Comparison of ENCODE assay signal across 16 cellular contexts in the genomic region with DNA sequence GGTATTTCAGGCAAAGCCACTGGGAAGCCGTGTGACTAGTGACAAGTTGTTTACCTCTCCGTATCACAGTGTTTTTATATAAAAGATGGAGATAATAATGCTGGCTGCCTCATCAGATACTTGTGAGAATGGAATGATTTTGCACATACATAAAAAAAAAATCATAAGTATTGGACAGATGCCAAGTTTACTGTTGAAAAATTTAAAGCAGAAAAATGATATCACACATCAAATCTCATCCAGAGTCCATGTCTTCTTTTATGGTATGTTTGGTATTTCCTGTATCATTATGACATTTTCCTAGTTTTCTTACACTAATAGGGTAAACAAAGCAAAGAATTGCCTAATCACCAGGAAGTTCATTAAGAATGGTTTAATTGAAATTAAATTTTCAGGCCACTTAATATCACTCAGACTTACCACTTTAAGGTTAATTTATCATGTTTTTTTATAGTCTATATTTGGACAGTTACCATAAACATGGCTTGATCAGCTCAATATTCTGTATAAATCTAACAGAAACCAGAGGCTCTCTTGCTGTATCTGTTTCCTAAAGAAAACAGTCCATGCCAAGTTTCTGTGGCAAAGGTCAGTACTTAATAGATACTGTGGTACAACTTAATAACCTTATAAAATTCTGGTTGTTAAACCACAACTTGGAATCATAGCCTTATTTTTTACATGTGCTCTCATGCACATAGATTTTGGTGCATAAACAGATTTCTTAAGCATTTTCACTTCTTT.
DNase-seq lines count a peak whose midpoint lies in the region; ATAC-seq, FAIRE-seq and TF ChIP-seq lines count a peak whose summit lies in the region.
"Had no signal": no experiment of that assay in that cellular context is flagged by ENCODE, and none has a peak within 500 bp of the region (broad histone marks: within the 10 kb centered on the region; RNA-seq: fewer than 3 reads in every experiment).

No MANE protein-coding gene starts in this region.

- no peaks in the 10 kb centered on the region for H3K9me3 Mint-ChIP-seq in stimulated activated naive CD8-positive, alpha-beta T cell treated with anti-CD3 and anti-CD28 coated beads, Interleukin-15, amount 100 ng/mL, for 72 hours
- H3K9me3 Mint-ChIP-seq: nephron had no signal

- H4K20me1 ChIP-seq in KMS-11 (ENCODE audit: insufficient read depth) (no peaks in the 10 kb centered on the region), MM.1S (ENCODE audit: insufficient read depth, low read length) (no peaks in the 10 kb centered on the region)

- no peaks in the 10 kb centered on the region for H3K27me3 Mint-ChIP-seq in stimulated activated naive CD8-positive, alpha-beta T cell treated with anti-CD3 and anti-CD28 coated beads, Interleukin-15, amount 100 ng/mL, for 72 hours
- H3K27me3 Mint-ChIP-seq: effector memory CD8-positive, alpha-beta T cell had no signal

- H3F3A ChIP-seq in MM.1S (ENCODE audit: insufficient read depth, low read length) = no peaks in the 10 kb centered on the region

- no peak overlapping the region for H3K9ac ChIP-seq in KMS-11
- H3K9ac ChIP-seq in MM.1S (ENCODE audit: low read length) = no peak overlapping the region

- DNase-seq in bronchial epithelial cell (ENCODE audit: low read depth) = peak; percentile 43
- peak; percentile 54 for DNase-seq in iris pigment epithelial cell (ENCODE audit: low read depth)
- no peak for DNase-seq in DMS79 treated with DMSO at 0.1 percent for 48 hours (lab: John Stamatoyannopoulos, UW)
- no peak for DNase-seq in stimulated activated naive CD8-positive, alpha-beta T cell treated with anti-CD3 and anti-CD28 coated beads, Interleukin-15, amount 100 ng/mL, for 72 hours
- no peak for DNase-seq in activated T-cell treated with anti-CD3 and anti-CD28 coated beads, Interleukin-2, amount 50 U/mL, for 1 hour
- DNase-seq in MM.1S = no peak
- DNase-seq: activated CD8-positive, alpha-beta memory T cell treated with anti-CD3 and anti-CD28 coated beads for 24 hours; activated effector memory CD4-positive, alpha-beta T cell treated with Interleukin-2 at 50 U/mL for 16 hours; effector memory CD8-positive, alpha-beta T cell; hippocampal formation; left ventricle myocardium superior; NCI-H1048 had no signal

- H3K4me1 Mint-ChIP-seq in stimulated activated naive CD8-positive, alpha-beta T cell treated with anti-CD3 and anti-CD28 coated beads, Interleukin-15, amount 100 ng/mL, for 72 hours = no peaks in the 10 kb centered on the region

- H2AFZ ChIP-seq in ACC112 (ENCODE audit: low read length, unreplicated experiment) (no peak overlapping the region), KMS-11 (ENCODE audit: low read depth) (no peak overlapping the region), MM.1S (ENCODE audit: low read length) (no peak overlapping the region)

- H3K4me2 ChIP-seq in KMS-11 = 0 out of 2 replicates have a peak overlapping the region, but pooled peaks have one; percentile 6
- no peak overlapping the region for H3K4me2 ChIP-seq in MM.1S (ENCODE audit: low read depth, low read length)

- no peak overlapping the region for H3K27ac Mint-ChIP-seq in stimulated activated naive CD8-positive, alpha-beta T cell treated with anti-CD3 and anti-CD28 coated beads, Interleukin-15, amount 100 ng/mL, for 72 hours
- H3K27ac Mint-ChIP-seq: effector memory CD8-positive, alpha-beta T cell had no signal

- ATAC-seq in stimulated activated naive CD8-positive, alpha-beta T cell treated with anti-CD3 and anti-CD28 coated beads, Interleukin-15, amount 100 ng/mL, for 72 hours = no peak
- ATAC-seq: effector memory CD8-positive, alpha-beta T cell; left ventricle myocardium superior; sciatic nerve had no signal

- TF ChIP-seq CTCF in KMS-11 (conservative IDR thresholded peaks at IDR 0.05; ENCODE audit: low read depth, low read length) = no peak
- no peak for TF ChIP-seq CTCF in bronchial epithelial cell (IDR thresholded peaks at IDR 0.05; ENCODE audit: insufficient read depth, low read length, severe bottlenecking)
- no peak for TF ChIP-seq CTCF in MM.1S (IDR thresholded peaks at IDR 0.05; ENCODE audit: low read length)

- H3K79me2 ChIP-seq in ACC112 (ENCODE audit: control insufficient read depth, insufficient read depth, low read length, unreplicated experiment) (no peaks in the 10 kb centered on the region), KMS-11 (ENCODE audit: insufficient read depth, low read depth) (no peaks in the 10 kb centered on the region), MM.1S (ENCODE audit: low read length) (no peaks in the 10 kb centered on the region)

- peak overlapping the region; percentile 63 for H3K27ac ChIP-seq in ACC112 (ENCODE audit: low read depth, low read length)
- H3K27ac ChIP-seq in KMS-11 = no peak overlapping the region
- no peak overlapping the region for H3K27ac ChIP-seq in MM.1S (ENCODE audit: low read length)

- no peaks in the 10 kb centered on the region for H3K36me3 ChIP-seq in ACC112 (ENCODE audit: insufficient read depth, low read length)
- H3K36me3 ChIP-seq in KMS-11 (ENCODE audit: insufficient read depth) = no peaks in the 10 kb centered on the region
- H3K36me3 ChIP-seq in bronchial epithelial cell (ENCODE audit: control insufficient read depth, insufficient read depth, low read length) = no peaks in the 10 kb centered on the region
- no peaks in the 10 kb centered on the region for H3K36me3 ChIP-seq in MM.1S (replicated peaks; ENCODE audit: insufficient read depth, low read length)

- FAIRE-seq in bronchial epithelial cell (lab: Jason Lieb, UNC) = no peak

- no peaks in the 10 kb centered on the region for H3K9me2 ChIP-seq in MM.1S (replicated peaks; ENCODE audit: insufficient read depth, low read length)

- H3K27me3 ChIP-seq in ACC112 (ENCODE audit: insufficient read depth, low read length) (no peaks in the 10 kb centered on the region), KMS-11 (ENCODE audit: insufficient read depth, low read depth) (no peaks in the 10 kb centered on the region), bronchial epithelial cell (ENCODE audit: control insufficient read depth, insufficient read depth, low read length) (peaks cover 4% of the 10 kb centered on the region), MM.1S (replicated peaks; ENCODE audit: insufficient read depth, low read length) (no peaks in the 10 kb centered on the region)

- H3K4me1 ChIP-seq in ACC112 (ENCODE audit: control insufficient read depth, insufficient read depth, low read length, unreplicated experiment) (peaks cover 33% of the 10 kb centered on the region), KMS-11 (ENCODE audit: low read depth, poor library complexity, severe bottlenecking) (peaks cover 30% of the 10 kb centered on the region), MM.1S (ENCODE audit: low read length) (no peaks in the 10 kb centered on the region)

- H3K4me3 ChIP-seq in ACC112 (ENCODE audit: low read depth, low read length) (peak overlapping the region; percentile 10; the same call in 1 of the 2 replicates), KMS-11 (IDR thresholded peaks at IDR 0.05; ENCODE audit: insufficient read depth, low read depth, low read length) (no peak overlapping the region), bronchial epithelial cell (ENCODE audit: low read depth, low read length) (no peak overlapping the region), MM.1S (ENCODE audit: low read length) (no peak overlapping the region)

- no peaks in the 10 kb centered on the region for H3K9me3 ChIP-seq in MM.1S (replicated peaks; ENCODE audit: insufficient read depth, low read length)

- H3K4me3 Mint-ChIP-seq in stimulated activated naive CD8-positive, alpha-beta T cell treated with anti-CD3 and anti-CD28 coated beads, Interleukin-15, amount 100 ng/mL, for 72 hours = no peak overlapping the region
- H3K4me3 Mint-ChIP-seq: effector memory CD8-positive, alpha-beta T cell; nephron had no signal

Comparison
In these comparisons a context has a peak if more than half of its experiments do, and no peak if none do; other contexts are left out.
1. DNase-seq: peak in bronchial epithelial cell (single experiment) and iris pigment epithelial cell (single experiment); none in DMS79 treated with DMSO at 0.1 percent for 48 hours (single experiment), stimulated activated naive CD8-positive, alpha-beta T cell treated with anti-CD3 and anti-CD28 coated beads, Interleukin-15, amount 100 ng/mL, for 72 hours (0 of 2), activated T-cell treated with anti-CD3 and anti-CD28 coated beads, Interleukin-2, amount 50 U/mL, for 1 hour (single experiment) and MM.1S (single experiment).